8 cellular contexts compared by ENCODE assay signal in genomic region chr14:94001501-94002396, GRCh38. TPM values are rescaled to one million over a fixed set of nuclear protein-coding genes. Genes with fewer than 3 reads are reported as not detected.
DNase-seq lines count a peak whose midpoint lies in the region; ATAC-seq, FAIRE-seq and TF ChIP-seq lines count a peak whose summit lies in the region.

No MANE protein-coding gene starts in this region.

- no peaks in the 10 kb centered on the region for H3K9me1 ChIP-seq in K562 (ENCODE audit: control insufficient read depth, insufficient read depth, low read length)

- no peak for FAIRE-seq in K562 (lab: Jason Lieb, UNC)

- no peak overlapping the region for H3K9ac ChIP-seq in K562 (ENCODE audit: insufficient read depth in 1 of 2, low read depth in 2 of 2, low read length in 2 of 2)

- H3K4me1 ChIP-seq in K562 (replicated peaks in 1 of 2; ENCODE audit: control insufficient read depth in 2 of 2, insufficient read depth in 2 of 2, low read length in 2 of 2) (peaks cover 0 to 6% of the 10 kb centered on the region in 2 experiments; a peak in 2 of 5 replicates), spleen (peaks cover 0 to 11% (median 8%) of the 10 kb centered on the region in 6 donors)

- in situ Hi-C loops in K562 (cut with MboI): loop anchor here (5.0 kb wide), 1 partner anchor 59 kb away; no protein-coding TSS in a partner anchor

- H3K27me3 ChIP-seq in H7 (ENCODE audit: control insufficient read depth, insufficient read depth, low read length): no peaks in the 10 kb centered on the region
- peaks cover 0 to 18% of the 10 kb centered on the region in 2 experiments; a peak in 3 of 5 replicates for H3K27me3 ChIP-seq in K562 (ENCODE audit: control insufficient read depth in 2 of 2, insufficient read depth in 2 of 2, low read length in 2 of 2)
- peaks cover 0 to 67% (median 11%) of the 10 kb centered on the region in 7 donors for H3K27me3 ChIP-seq in spleen (replicated peaks in 1 of 7)

- TF ChIP-seq EP300 in K562 (IDR thresholded peaks at IDR 0.05; ENCODE audit: low read length): no peak

- H3K36me3 ChIP-seq in H7 (replicated peaks; ENCODE audit: control insufficient read depth, insufficient read depth, low read length) (no peaks in the 10 kb centered on the region), K562 (ENCODE audit: control insufficient read depth, insufficient read depth, low read length) (no peaks in the 10 kb centered on the region), spleen (no peaks in the 10 kb centered on the region)

- H3K4me3 ChIP-seq in H7 (ENCODE audit: insufficient read depth, low read depth, low read length) (no peak overlapping the region), K562 (no peak overlapping the region), spleen (peak overlapping the region in 1 of 8 donors; percentile 17)

- CTCF ChIA-PET in K562 (lab: Yijun Ruan, JAX; ENCODE audit: low intra/inter-chr PET ratio): interaction anchor here (0.7 to 1.6 kb wide), 2 partner anchors 49 to 61 kb away, joined by 3 to 9 read pairs; no protein-coding TSS in a partner anchor

- H2AFZ ChIP-seq in K562 (ENCODE audit: low read depth, low read length): no peak overlapping the region

- no peaks in the 10 kb centered on the region for H3K9me3 ChIP-seq in K562 (replicated peaks; ENCODE audit: control insufficient read depth, insufficient read depth, low read depth, low read length)
- H3K9me3 ChIP-seq in spleen: no peaks in the 10 kb centered on the region

- 0 out of 2 replicates have a peak, but pooled peaks cover 5% of the 10 kb centered on the region for H4K20me1 ChIP-seq in K562 (replicated peaks; ENCODE audit: control insufficient read depth, insufficient read depth, low read length)

- peak; percentile 81 to 88 (median 85) for TF ChIP-seq CTCF in K562 (IDR thresholded peaks at IDR 0.05 in 2 of 3, conservative IDR thresholded peaks at IDR 0.05 in 1 of 3; ENCODE audit: insufficient read depth in 2 of 3, low read depth in 1 of 3, low read length in 3 of 3)
- peak; percentile 89 to 96 (median 94) for TF ChIP-seq CTCF in spleen (IDR thresholded peaks at IDR 0.05 in 8 of 11, conservative IDR thresholded peaks at IDR 0.05 in 3 of 11)

- intact Hi-C loops in K562 (cut with micrococcal nuclease) (loop anchor here (5.0 kb wide), 2 partner anchors 64 to 344 kb away; no protein-coding TSS in a partner anchor), spleen (cut with DNase I; ENCODE audit: low total_unique reads) (loop anchor here (2.0 kb wide), 1 partner anchor 63 kb away; no protein-coding TSS in a partner anchor)

- H3K79me2 ChIP-seq in K562 (ENCODE audit: control insufficient read depth, insufficient read depth, low read length): no peaks in the 10 kb centered on the region

- no peak overlapping the region for H3K4me2 ChIP-seq in K562 (ENCODE audit: insufficient read depth, low read length)

- DNase-seq in DMS153 treated with DMSO at 0.1 percent for 48 hours (lab: John Stamatoyannopoulos, UW; ENCODE audit: unreplicated experiment): peak; percentile 55
- DNase-seq in H7: peak; percentile 92
- DNase-seq in NCI-H1694 (lab: John Stamatoyannopoulos, UW): peak; percentile 90
- DNase-seq in T-helper 9 cell: peak; percentile 48
- DNase-seq in K562 (ENCODE audit: extremely low read depth in 1 of 4, low spot score in 3 of 4): peak; percentile 51 to 61 (median 58)
- peak; percentile 87 for DNase-seq in iPS-NIHi11 (ENCODE audit: low spot score)
- DNase-seq in spleen: peak; percentile 89
- no peak for DNase-seq in GF-D8 (lab: John Stamatoyannopoulos, UW)

- H3K27ac ChIP-seq in K562 (ENCODE audit: extremely low read depth, low read depth, low read length) (no peak overlapping the region), spleen (no peak overlapping the region)

- TF ChIP-seq POLR2A in K562 (conservative IDR thresholded peaks at IDR 0.05) (no peak), spleen (IDR thresholded peaks at IDR 0.05) (no peak)

- 16% methylated on average over 20 of the region's 26 CpGs for WGBS in K562 (ENCODE audit: insufficient coverage, low coverage, missing lambda C conversion rate)
- 36 to 47% (median 40%) methylated on average over 22 to 26 of the region's 26 CpGs for WGBS in spleen, 5 donors

- peak; percentile 46 to 74 for TF ChIP-seq RAD21 in K562 (CRISPR knock-in tag; conservative IDR thresholded peaks at IDR 0.05 in 1 of 2, IDR thresholded peaks at IDR 0.05 in 1 of 2)

- ATAC-seq in K562: peak; percentile 91

- POLR2A ChIA-PET in K562 (lab: Yijun Ruan, JAX): interaction anchor here (0.6 kb wide), 1 partner anchor 27 kb away, joined by 3 read pairs; no protein-coding TSS in a partner anchor

- no TSS peak for BruUV-seq in K562 (replicated peaks; lab: Mats Ljungman, UMichigan)

RNA-seq across cellular contexts. Expression of gene CCDC197, which starts 4.6 kb away (rescaled TPM):
- not detected in 2 replicates for total RNA-seq in H7 (2014; rRNA removed; shearing (Covaris generic))
- total RNA-seq in K562 (2011; cell fraction: chromatin; rRNA removed; ENCODE audit: low replicate concordance): not detected in 2 replicates
- total RNA-seq in K562 (2011; cell fraction: nucleolus; rRNA removed): not detected in 2 replicates
- total RNA-seq in K562 (2011; cell fraction: nucleoplasm; rRNA removed): not detected in 2 replicates
- total RNA-seq in K562 (2014; rRNA removed) (not detected in 2 replicates), K562 (2014; rRNA removed; fragmentation: Illumina TruSeq; extraction: Trizol) (not detected in 2 replicates), K562 (2015; rRNA removed; fragmentation: Illumina TruSeq; extraction: Trizol) (not detected in 2 replicates), K562 (2021) (not detected in 2 replicates), spleen (not detected)
- polyA plus RNA-seq in K562 (2011; rRNA removed) (not detected in 2 replicates), K562 (2014; fragmentation: Illumina TruSeq; extraction: Trizol) (not detected in 2 replicates), K562 (2014; fragmentation: Nextera tagmentation; extraction: Ambion mirVana) (not detected), K562 (2014; rRNA removed) (not detected in 2 replicates), spleen (not detected)
- polyA plus RNA-seq in K562 (2011; cell fraction: cytosol; rRNA removed): not detected in 2 replicates
- polyA plus RNA-seq in K562 (2011; cell fraction: nucleus; rRNA removed): not detected in 2 replicates
- not detected in 2 replicates for polyA plus RNA-seq in K562 (2012)
- not detected in 2 replicates for polyA minus RNA-seq in K562 (2011; rRNA and poly(A)+ RNA removed)
- polyA minus RNA-seq in K562 (2011; cell fraction: cytosol; rRNA and poly(A)+ RNA removed): not detected in 2 replicates
- polyA minus RNA-seq in K562 (2011; cell fraction: nucleus; rRNA and poly(A)+ RNA removed): not detected in 2 replicates

RNA-seq across cellular contexts. Expression of gene OTUB2, which starts 24.4 kb away (rescaled TPM):
- total RNA-seq in H7 (2014; rRNA removed; shearing (Covaris generic)): 3.0 and 4.4 TPM in 2 replicates
- total RNA-seq in K562 (2011; cell fraction: chromatin; rRNA removed; ENCODE audit: low replicate concordance): 0.12 and 0.72 TPM in 2 replicates
- 0.26 and 1.0 TPM in 2 replicates for total RNA-seq in K562 (2011; cell fraction: nucleolus; rRNA removed)
- total RNA-seq in K562 (2011; cell fraction: nucleoplasm; rRNA removed): 0.22 and 0.38 TPM in 2 replicates
- total RNA-seq in K562 (2014; rRNA removed) (0.23 and 0.24 TPM in 2 replicates), K562 (2014; rRNA removed; fragmentation: Illumina TruSeq; extraction: Trizol) (0.07 and 0.35 TPM in 2 replicates), K562 (2015; rRNA removed; fragmentation: Illumina TruSeq; extraction: Trizol) (0.11 and 0.15 TPM in 2 replicates), K562 (2021) (0.31 and 0.34 TPM in 2 replicates), spleen (1 to 10 TPM in 2 of 7 donors, under 1 TPM in 5; 0.23 to 1.1 (median 0.56) TPM)
- polyA plus RNA-seq in K562 (2011; rRNA removed) (0.11 and 0.20 TPM in 2 replicates), K562 (2014; fragmentation: Illumina TruSeq; extraction: Trizol) (0.15 and 0.21 TPM in 2 replicates), K562 (2014; fragmentation: Nextera tagmentation; extraction: Ambion mirVana) (under 1 TPM; 0.01 to 0.08 TPM), K562 (2014; rRNA removed) (0.08 and 0.26 TPM in 2 replicates), spleen (under 1 TPM; 0.07 to 0.29 (median 0.08) TPM)
- 0.09 and 0.12 TPM in 2 replicates for polyA plus RNA-seq in K562 (2011; cell fraction: cytosol; rRNA removed)
- polyA plus RNA-seq in K562 (2011; cell fraction: nucleus; rRNA removed): 0.18 and 0.33 TPM in 2 replicates
- 0.21 and 0.28 TPM in 2 replicates for polyA plus RNA-seq in K562 (2012)
- polyA minus RNA-seq in K562 (2011; rRNA and poly(A)+ RNA removed): 0.18 and 0.46 TPM in 2 replicates
- polyA minus RNA-seq in K562 (2011; cell fraction: cytosol; rRNA and poly(A)+ RNA removed): 0.67 TPM in 1 of 2 replicates, not detected in the other
- polyA minus RNA-seq in K562 (2011; cell fraction: nucleus; rRNA and poly(A)+ RNA removed): 0.22 and 0.40 TPM in 2 replicates

RNA-seq across cellular contexts. Expression of gene ASB2, which starts 25.4 kb away (rescaled TPM):
- total RNA-seq in H7 (2014; rRNA removed; shearing (Covaris generic)): 0.21 TPM in 1 of 2 replicates, not detected in the other
- total RNA-seq in K562 (2011; cell fraction: chromatin; rRNA removed; ENCODE audit: low replicate concordance): not detected in 2 replicates
- not detected in 2 replicates for total RNA-seq in K562 (2011; cell fraction: nucleolus; rRNA removed)
- not detected in 2 replicates for total RNA-seq in K562 (2011; cell fraction: nucleoplasm; rRNA removed)
- total RNA-seq in K562 (2014; rRNA removed) (not detected in 2 replicates), K562 (2014; rRNA removed; fragmentation: Illumina TruSeq; extraction: Trizol) (not detected in 2 replicates), K562 (2015; rRNA removed; fragmentation: Illumina TruSeq; extraction: Trizol) (not detected in 2 replicates), K562 (2021) (not detected in 2 replicates), spleen (10 to 100 TPM in 5 of 7 donors, 1 to 10 TPM in 2; 9.8 to 18.0 (median 13.5) TPM)
- polyA plus RNA-seq in K562 (2011; rRNA removed) (not detected in 2 replicates), K562 (2014; fragmentation: Illumina TruSeq; extraction: Trizol) (not detected in 2 replicates), K562 (2014; fragmentation: Nextera tagmentation; extraction: Ambion mirVana) (not detected), K562 (2014; rRNA removed) (not detected in 2 replicates), spleen (1 to 10 TPM; 6.6 to 9.5 (median 6.9) TPM)
- not detected in 2 replicates for polyA plus RNA-seq in K562 (2011; cell fraction: cytosol; rRNA removed)
- not detected in 2 replicates for polyA plus RNA-seq in K562 (2011; cell fraction: nucleus; rRNA removed)
- 0.12 TPM in 1 of 2 replicates, not detected in the other for polyA plus RNA-seq in K562 (2012)
- polyA minus RNA-seq in K562 (2011; rRNA and poly(A)+ RNA removed): not detected in 2 replicates
- not detected in 2 replicates for polyA minus RNA-seq in K562 (2011; cell fraction: cytosol; rRNA and poly(A)+ RNA removed)
- not detected in 2 replicates for polyA minus RNA-seq in K562 (2011; cell fraction: nucleus; rRNA and poly(A)+ RNA removed)
